ENCODE assay signal across 1 cellular context in genomic region chr5:57692582-57693487, GRCh38.
A peak's percentile ranks its signal among the peaks of the same experiment; 100 is the strongest.
TF ChIP-seq lines count a peak whose summit lies in the region.

No MANE protein-coding gene starts in this region.

TF ChIP-seq in HepG2, 621 proteins besides CTCF, POLR2A, EP300 and RAD21 (continued from another document and continues in another):
- TF ChIP-seq PAX8 (CRISPR knock-in tag; IDR thresholded peaks at IDR 0.05; ENCODE audit: borderline replicate concordance): no peak
- no peak for TF ChIP-seq ZHX1 (CRISPR knock-in tag; IDR thresholded peaks at IDR 0.05; ENCODE audit: low read depth)
- no peak for TF ChIP-seq PCBP2 (optimal IDR thresholded peaks at IDR 0.05; ENCODE audit: low read depth, low read length, poor library complexity, severe bottlenecking)
- TF ChIP-seq TRAFD1 (CRISPR knock-in tag; IDR thresholded peaks at IDR 0.05; ENCODE audit: borderline replicate concordance): no peak
- TF ChIP-seq TFDP1 (CRISPR knock-in tag; IDR thresholded peaks at IDR 0.05; ENCODE audit: borderline replicate concordance): no peak
- no peak for TF ChIP-seq ZNF883 (CRISPR knock-in tag; IDR thresholded peaks at IDR 0.05; ENCODE audit: not compliant biosample characterization)
- peak; percentile 92 for TF ChIP-seq ARID5B (CRISPR knock-in tag; IDR thresholded peaks at IDR 0.05)
- TF ChIP-seq TRIM22 (IDR thresholded peaks at IDR 0.05): no peak
- peak; percentile 54; the same call in 1 of the 2 replicates for TF ChIP-seq ERF (CRISPR knock-in tag; IDR thresholded peaks at IDR 0.05)
- no peak for TF ChIP-seq TBX3 (IDR thresholded peaks at IDR 0.05; ENCODE audit: borderline replicate concordance)
- TF ChIP-seq ZSCAN9 (CRISPR knock-in tag; IDR thresholded peaks at IDR 0.05; ENCODE audit: borderline replicate concordance): no peak
- TF ChIP-seq TARDBP (CRISPR knock-in tag; IDR thresholded peaks at IDR 0.05): no peak; the same call in 1 of the 2 replicates
- no peak for TF ChIP-seq SIN3A (IDR thresholded peaks at IDR 0.05; ENCODE audit: borderline replicate concordance, low read depth, low read length)
- TF ChIP-seq KDM4B (CRISPR knock-in tag; IDR thresholded peaks at IDR 0.05): no peak
- no peak for TF ChIP-seq THAP9 (CRISPR knock-in tag; IDR thresholded peaks at IDR 0.05; ENCODE audit: borderline replicate concordance)
- no peak for TF ChIP-seq ELF1 (CRISPR knock-in tag; IDR thresholded peaks at IDR 0.05)
- no peak for TF ChIP-seq ZIK1 (CRISPR knock-in tag; IDR thresholded peaks at IDR 0.05; ENCODE audit: borderline replicate concordance, low read depth)
- no peak for TF ChIP-seq SETDB1 (CRISPR knock-in tag; IDR thresholded peaks at IDR 0.05; ENCODE audit: borderline replicate concordance)
- TF ChIP-seq ZNF800 (CRISPR knock-in tag; IDR thresholded peaks at IDR 0.05): 0 out of 2 replicates have a peak, but pooled peaks have one; percentile 25
- TF ChIP-seq PBX2 (CRISPR knock-in tag; IDR thresholded peaks at IDR 0.05): no peak
- TF ChIP-seq ZBTB49 (CRISPR knock-in tag; IDR thresholded peaks at IDR 0.05; ENCODE audit: borderline replicate concordance): no peak
- no peak for TF ChIP-seq EEA1 (CRISPR knock-in tag; IDR thresholded peaks at IDR 0.05; ENCODE audit: borderline replicate concordance)
- peak; percentile 73 for TF ChIP-seq FOXA3 (CRISPR knock-in tag; IDR thresholded peaks at IDR 0.05)
- no peak for TF ChIP-seq AGO1 (IDR thresholded peaks at IDR 0.05; ENCODE audit: low read depth, low read length, poor library complexity, severe bottlenecking)
- TF ChIP-seq ZNF44 (CRISPR knock-in tag; IDR thresholded peaks at IDR 0.05): no peak
- no peak for TF ChIP-seq ZNF329 (CRISPR knock-in tag; IDR thresholded peaks at IDR 0.05; ENCODE audit: low read depth)
- no peak for TF ChIP-seq ZNF558 (CRISPR knock-in tag; IDR thresholded peaks at IDR 0.05; ENCODE audit: borderline replicate concordance)
- TF ChIP-seq ZNF609 (CRISPR knock-in tag; IDR thresholded peaks at IDR 0.05; ENCODE audit: borderline replicate concordance): no peak
